31 cellular contexts compared by ENCODE assay signal in the genomic region with DNA sequence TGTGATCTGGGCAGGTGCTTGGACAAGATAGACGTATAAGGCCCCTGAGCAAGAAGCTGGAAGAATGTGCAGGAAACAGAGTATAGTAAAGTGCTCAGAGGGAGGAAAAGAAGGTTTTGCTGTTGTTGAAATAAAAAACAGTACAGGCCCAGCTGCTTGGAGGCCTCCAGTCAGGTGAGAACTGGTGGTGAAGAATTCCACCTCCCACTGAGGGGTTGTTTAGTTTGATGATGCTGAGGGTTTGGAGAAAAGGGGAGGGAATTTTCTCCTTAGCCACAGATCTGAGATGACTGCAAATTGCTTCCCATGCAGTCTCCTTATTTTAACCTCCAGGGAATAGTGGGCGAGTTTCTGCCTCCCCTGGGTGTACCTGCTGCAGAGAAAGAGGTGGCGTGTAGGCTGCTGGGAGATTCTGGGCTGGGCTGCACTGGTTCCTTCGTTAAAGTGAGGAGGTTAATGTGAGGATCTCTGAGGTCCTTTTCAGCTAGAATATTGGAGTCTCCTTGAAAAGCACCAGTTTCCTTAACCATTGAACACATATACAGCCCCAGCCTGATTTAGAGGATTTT. TPM values are rescaled to one million over a fixed set of nuclear protein-coding genes. Genes with fewer than 3 reads are reported as not detected.
"Had no signal": no experiment of that assay in that cellular context is flagged by ENCODE, and none has a peak within 500 bp of the region (broad histone marks: within the 10 kb centered on the region; RNA-seq: fewer than 3 reads in every experiment).

No MANE protein-coding gene starts in this region.

- H3K27me3 Mint-ChIP-seq: central memory CD8-positive, alpha-beta T cell had no signal

- H3K27me3 ChIP-seq: left lung, neutrophil, right lobe of liver, transverse colon had no signal

- H3K36me3 ChIP-seq: esophagus squamous epithelium, left lung, lower lobe of right lung, neutrophil, right lobe of liver, transverse colon had no signal

- H3K4me3 Mint-ChIP-seq: activated naive CD8-positive, alpha-beta T cell treated with anti-CD3 and anti-CD28 coated beads, Interleukin-2, amount 10 ng/mL, durations not matched to agents 7 days and 5 days; activated T-cell treated with anti-CD3 and anti-CD28 coated beads, Interleukin-2, amount 50 U/mL, for 72 hours; central memory CD8-positive, alpha-beta T cell; nephron had no signal

- H3K4me1 Mint-ChIP-seq: nephron had no signal

- FAIRE-seq: astrocyte, colon, endometrium, islet of Langerhans had no signal

- H3K9me3 Mint-ChIP-seq: activated naive CD8-positive, alpha-beta T cell treated with anti-CD3 and anti-CD28 coated beads, Interleukin-2, amount 10 ng/mL, durations not matched to agents 7 days and 5 days; activated T-cell treated with anti-CD3 and anti-CD28 coated beads, Interleukin-2, amount 50 U/mL, for 72 hours; central memory CD8-positive, alpha-beta T cell; nephron had no signal

- H3K27ac Mint-ChIP-seq: activated naive CD8-positive, alpha-beta T cell treated with anti-CD3 and anti-CD28 coated beads, Interleukin-2, amount 10 ng/mL, durations not matched to agents 7 days and 5 days; activated T-cell treated with anti-CD3 and anti-CD28 coated beads, Interleukin-2, amount 50 U/mL, for 72 hours; nephron had no signal

- ATAC-seq: activated T-cell treated with anti-CD3 and anti-CD28 coated beads, Interleukin-2, amount 50 U/mL, for 72 hours; left lung; lower lobe of right lung; mucosa of descending colon; right lobe of liver had no signal

- H3K4me3 ChIP-seq: esophagus squamous epithelium, left lung, lower lobe of right lung, mucosa of descending colon, right lobe of liver, transverse colon had no signal

- DNase-seq: activated CD4-positive, alpha-beta T cell treated with anti-CD3 and anti-CD28 coated beads for 4 hours; activated CD4-positive, alpha-beta T cell treated with anti-CD3 and anti-CD28 coated beads, Interleukin-2, amount 50 U/mL, for 4 hours; activated CD4-positive, CD25-positive, alpha-beta regulatory T cell; activated effector memory CD4-positive, alpha-beta T cell treated with Interleukin-2 at 50 U/mL for 16 hours; activated naive CD4-positive, alpha-beta T cell treated with Interleukin-2 at 50 U/mL for 16 hours; activated naive CD8-positive, alpha-beta T cell treated with anti-CD3 and anti-CD28 coated beads, Interleukin-2, amount 10 ng/mL, durations not matched to agents 7 days and 5 days; activated T-cell treated with anti-CD3 and anti-CD28 coated beads for 4 hours; activated T-cell treated with anti-CD3 and anti-CD28 coated beads, Interleukin-2, amount 50 U/mL, for 72 hours; dermis blood vessel endothelial cell; effector CD4-positive, alpha-beta T cell; esophagus squamous epithelium; foreskin melanocyte; left lung; lower lobe of right lung; mesenchymal stem cell; mucosa of descending colon; right lobe of liver; stimulated activated CD4-positive, alpha-beta T cell treated with anti-CD3 and anti-CD28 coated beads, Interleukin-2, amount 100 ng/mL, for 48 hours; stimulated activated naive CD4-positive, alpha-beta T cell treated with Interleukin-2 at 50 U/mL for 16 hours; transverse colon had no signal

- H3K9me3 ChIP-seq: esophagus squamous epithelium, left lung, lower lobe of right lung, mucosa of descending colon, neutrophil, right lobe of liver, transverse colon had no signal

- H3K27ac ChIP-seq: epithelial cell of prostate, esophagus squamous epithelium, left lung, lower lobe of right lung, neutrophil, right lobe of liver, transverse colon had no signal

RNA-seq across cellular contexts. Expression of gene SMPD3, which starts 25.8 kb away (rescaled TPM):
- total RNA-seq: glomerular endothelial cell, myocyte, osteocyte had no signal
